In the genomic region with DNA sequence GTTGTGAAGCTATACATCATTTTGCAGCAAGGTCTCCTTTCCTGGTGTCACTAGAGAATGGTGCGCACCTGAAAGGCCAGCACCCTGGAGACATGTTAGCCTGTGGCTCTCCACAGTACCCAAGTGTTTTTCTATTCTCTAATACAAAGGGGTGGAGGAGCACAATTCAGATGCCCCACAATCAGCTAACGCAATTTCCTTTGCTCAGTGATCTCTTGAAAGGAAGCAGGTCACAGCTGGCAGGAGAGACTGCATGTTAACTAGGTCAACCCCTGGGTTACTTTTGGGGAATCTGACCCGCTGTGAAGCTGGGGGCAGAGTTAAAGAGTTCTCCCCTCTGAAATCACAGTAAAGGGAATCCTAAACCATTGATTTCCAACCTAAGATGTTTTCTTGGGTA, we compare ENCODE assay signal across 17 cellular contexts.
"Had no signal": no experiment of that assay in that cellular context is flagged by ENCODE, and none has a peak within 500 bp of the region (broad histone marks: within the 10 kb centered on the region; RNA-seq: fewer than 3 reads in every experiment).

No MANE protein-coding gene starts in this region.

- H3K36me3 ChIP-seq: uterus had no signal

- H3K4me1 Mint-ChIP-seq: central memory CD8-positive, alpha-beta T cell had no signal

- H3K9me3 ChIP-seq: neutrophil, tibial nerve, uterus had no signal

- H3K4me3 ChIP-seq: lung, tibial nerve, uterus had no signal

- DNase-seq: activated CD4-positive, CD25-positive, alpha-beta regulatory T cell; activated naive CD4-positive, alpha-beta T cell treated with Interleukin-2 at 50 U/mL for 16 hours; activated T-cell treated with anti-CD3 and anti-CD28 coated beads for 4 hours; anterior cingulate cortex; brain microvascular endothelial cell; cortex of kidney; effector memory CD4-positive, alpha-beta T cell; foreskin melanocyte; head of caudate nucleus; left colon; stimulated activated naive B cell treated with anti-CD40 and anti-IgM and Interleukin-4, amounts not matched to agents 10 μg/mL and 1 μg/mL and 100 μg/mL, for 72 hours; uterus had no signal

- H3K27ac ChIP-seq: brain microvascular endothelial cell, epithelial cell of prostate, neutrophil, tibial nerve, uterus had no signal

- H3K27ac Mint-ChIP-seq: stimulated activated naive B cell treated with anti-CD40 and anti-IgM and Interleukin-4, amounts not matched to agents 10 μg/mL and 1 μg/mL and 100 μg/mL, for 72 hours had no signal

- H3K27me3 ChIP-seq: brain microvascular endothelial cell, neutrophil, tibial nerve, uterus had no signal

- H3K4me1 ChIP-seq: tibial nerve, uterus had no signal

- H3K4me3 Mint-ChIP-seq: central memory CD8-positive, alpha-beta T cell; stimulated activated naive B cell treated with anti-CD40 and anti-IgM and Interleukin-4, amounts not matched to agents 10 μg/mL and 1 μg/mL and 100 μg/mL, for 72 hours had no signal
